In genomic region chr12:104458645-104459555, GRCh38 we compare ENCODE assay signal across 1 cellular context.
A peak's percentile ranks its signal among the peaks of the same experiment; 100 is the strongest.
TF ChIP-seq lines count a peak whose summit lies in the region.

No MANE protein-coding gene starts in this region.

TF ChIP-seq in HEK293, 187 proteins besides CTCF, POLR2A, EP300 and RAD21 (continued from another document and continues in another):
- TF ChIP-seq PRDM10 (tag by site-specific recombination; IDR thresholded peaks at IDR 0.05), result peak; percentile 70
- TF ChIP-seq ZNF514 (tag by site-specific recombination; IDR thresholded peaks at IDR 0.05), result no peak
- no peak for TF ChIP-seq REPIN1 (tag by site-specific recombination; IDR thresholded peaks at IDR 0.05; ENCODE audit: low read depth)
- TF ChIP-seq, protein P1, sequence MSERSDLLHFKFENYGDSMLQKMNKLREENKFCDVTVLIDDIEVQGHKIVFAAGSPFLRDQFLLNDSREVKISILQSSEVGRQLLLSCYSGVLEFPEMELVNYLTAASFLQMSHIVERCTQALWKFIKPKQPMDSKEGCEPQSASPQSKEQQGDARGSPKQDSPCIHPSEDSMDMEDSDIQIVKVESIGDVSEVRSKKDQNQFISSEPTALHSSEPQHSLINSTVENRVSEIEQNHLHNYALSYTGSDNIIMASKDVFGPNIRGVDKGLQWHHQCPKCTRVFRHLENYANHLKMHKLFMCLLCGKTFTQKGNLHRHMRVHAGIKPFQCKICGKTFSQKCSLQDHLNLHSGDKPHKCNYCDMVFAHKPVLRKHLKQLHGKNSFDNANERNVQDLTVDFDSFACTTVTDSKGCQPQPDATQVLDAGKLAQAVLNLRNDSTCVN (tag by site-specific recombination; optimal IDR thresholded peaks at IDR 0.05), result no peak
- TF ChIP-seq ZNF366 (tag by site-specific recombination; conservative IDR thresholded peaks at IDR 0.05), result peak; percentile 63
- no peak for TF ChIP-seq ZBTB8A (tag by site-specific recombination; IDR thresholded peaks at IDR 0.05)
- TF ChIP-seq ZNF274 (IDR thresholded peaks at IDR 0.05; ENCODE audit: low read length), result no peak
- no peak for TF ChIP-seq ZNF274 (tag by site-specific recombination; IDR thresholded peaks at IDR 0.05; ENCODE audit: borderline replicate concordance)
- TF ChIP-seq ZBTB1 (tag by site-specific recombination; IDR thresholded peaks at IDR 0.05), result no peak
- TF ChIP-seq ZNF280C (tag by site-specific recombination; IDR thresholded peaks at IDR 0.05), result no peak
- TF ChIP-seq TRIM28 (IDR thresholded peaks at IDR 0.05; ENCODE audit: borderline replicate concordance, low read length), result no peak
- peak; percentile 57; the same call in 1 of the 2 replicates for TF ChIP-seq ZFP37 (tag by site-specific recombination; IDR thresholded peaks at IDR 0.05)
- no peak for TF ChIP-seq SP7 (tag by site-specific recombination; IDR thresholded peaks at IDR 0.05)
- no peak for TF ChIP-seq ZNF174 (tag by site-specific recombination; IDR thresholded peaks at IDR 0.05)
- TF ChIP-seq, protein P2, sequence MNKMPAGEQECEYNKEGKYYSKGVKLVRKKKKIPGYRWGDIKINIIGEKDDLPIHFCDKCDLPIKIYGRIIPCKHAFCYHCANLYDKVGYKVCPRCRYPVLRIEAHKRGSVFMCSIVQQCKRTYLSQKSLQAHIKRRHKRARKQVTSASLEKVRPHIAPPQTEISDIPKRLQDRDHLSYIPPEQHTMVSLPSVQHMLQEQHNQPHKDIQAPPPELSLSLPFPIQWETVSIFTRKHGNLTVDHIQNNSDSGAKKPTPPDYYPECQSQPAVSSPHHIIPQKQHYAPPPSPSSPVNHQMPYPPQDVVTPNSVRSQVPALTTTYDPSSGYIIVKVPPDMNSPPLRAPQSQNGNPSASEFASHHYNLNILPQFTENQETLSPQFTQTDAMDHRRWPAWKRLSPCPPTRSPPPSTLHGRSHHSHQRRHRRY (tag by site-specific recombination; IDR thresholded peaks at IDR 0.05), result no peak
- TF ChIP-seq INSM2 (tag by site-specific recombination; IDR thresholded peaks at IDR 0.05), result no peak
- no peak for TF ChIP-seq HOXA7 (CRISPR knock-in tag; IDR thresholded peaks at IDR 0.05; ENCODE audit: borderline replicate concordance)
- TF ChIP-seq MEIS1 (CRISPR knock-in tag; IDR thresholded peaks at IDR 0.05; ENCODE audit: borderline replicate concordance), result no peak
- no peak for TF ChIP-seq MYNN (tag by site-specific recombination; IDR thresholded peaks at IDR 0.05; ENCODE audit: borderline replicate concordance)
- peak; percentile 66 for TF ChIP-seq ZNF341 (tag by site-specific recombination; IDR thresholded peaks at IDR 0.05; ENCODE audit: low read depth)
- TF ChIP-seq ZBTB17 (tag by site-specific recombination; IDR thresholded peaks at IDR 0.05), result peak; percentile 66; the same call in 1 of the 2 replicates
- no peak for TF ChIP-seq KLF16 (tag by site-specific recombination; IDR thresholded peaks at IDR 0.05)
- no peak for TF ChIP-seq ZNF280D (tag by site-specific recombination; IDR thresholded peaks at IDR 0.05)
- no peak for TF ChIP-seq ZNF121 (tag by site-specific recombination; IDR thresholded peaks at IDR 0.05)
- no peak for TF ChIP-seq PRDM4 (tag by site-specific recombination; IDR thresholded peaks at IDR 0.05)
- TF ChIP-seq GFI1B (tag by site-specific recombination; IDR thresholded peaks at IDR 0.05), result no peak
- no peak for TF ChIP-seq ZNF654 (tag by site-specific recombination; IDR thresholded peaks at IDR 0.05; ENCODE audit: low read depth)
- TF ChIP-seq, protein P3, sequence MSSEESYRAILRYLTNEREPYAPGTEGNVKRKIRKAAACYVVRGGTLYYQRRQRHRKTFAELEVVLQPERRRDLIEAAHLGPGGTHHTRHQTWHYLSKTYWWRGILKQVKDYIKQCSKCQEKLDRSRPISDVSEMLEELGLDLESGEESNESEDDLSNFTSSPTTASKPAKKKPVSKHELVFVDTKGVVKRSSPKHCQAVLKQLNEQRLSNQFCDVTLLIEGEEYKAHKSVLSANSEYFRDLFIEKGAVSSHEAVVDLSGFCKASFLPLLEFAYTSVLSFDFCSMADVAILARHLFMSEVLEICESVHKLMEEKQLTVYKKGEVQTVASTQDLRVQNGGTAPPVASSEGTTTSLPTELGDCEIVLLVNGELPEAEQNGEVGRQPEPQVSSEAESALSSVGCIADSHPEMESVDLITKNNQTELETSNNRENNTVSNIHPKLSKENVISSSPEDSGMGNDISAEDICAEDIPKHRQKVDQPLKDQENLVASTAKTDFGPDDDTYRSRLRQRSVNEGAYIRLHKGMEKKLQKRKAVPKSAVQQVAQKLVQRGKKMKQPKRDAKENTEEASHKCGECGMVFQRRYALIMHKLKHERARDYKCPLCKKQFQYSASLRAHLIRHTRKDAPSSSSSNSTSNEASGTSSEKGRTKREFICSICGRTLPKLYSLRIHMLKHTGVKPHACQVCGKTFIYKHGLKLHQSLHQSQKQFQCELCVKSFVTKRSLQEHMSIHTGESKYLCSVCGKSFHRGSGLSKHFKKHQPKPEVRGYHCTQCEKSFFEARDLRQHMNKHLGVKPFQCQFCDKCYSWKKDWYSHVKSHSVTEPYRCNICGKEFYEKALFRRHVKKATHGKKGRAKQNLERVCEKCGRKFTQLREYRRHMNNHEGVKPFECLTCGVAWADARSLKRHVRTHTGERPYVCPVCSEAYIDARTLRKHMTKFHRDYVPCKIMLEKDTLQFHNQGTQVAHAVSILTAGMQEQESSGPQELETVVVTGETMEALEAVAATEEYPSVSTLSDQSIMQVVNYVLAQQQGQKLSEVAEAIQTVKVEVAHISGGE (tag by site-specific recombination; conservative IDR thresholded peaks at IDR 0.05; ENCODE audit: low read depth), result no peak
- no peak for TF ChIP-seq ZNF239 (tag by site-specific recombination; IDR thresholded peaks at IDR 0.05)
- TF ChIP-seq ZNF24 (tag by site-specific recombination; IDR thresholded peaks at IDR 0.05), result no peak
- TF ChIP-seq BCL11A (tag by site-specific recombination; IDR thresholded peaks at IDR 0.05; ENCODE audit: low read depth), result no peak
- TF ChIP-seq ZNF138 (tag by site-specific recombination; IDR thresholded peaks at IDR 0.05; ENCODE audit: borderline replicate concordance), result no peak
- TF ChIP-seq, protein P4, sequence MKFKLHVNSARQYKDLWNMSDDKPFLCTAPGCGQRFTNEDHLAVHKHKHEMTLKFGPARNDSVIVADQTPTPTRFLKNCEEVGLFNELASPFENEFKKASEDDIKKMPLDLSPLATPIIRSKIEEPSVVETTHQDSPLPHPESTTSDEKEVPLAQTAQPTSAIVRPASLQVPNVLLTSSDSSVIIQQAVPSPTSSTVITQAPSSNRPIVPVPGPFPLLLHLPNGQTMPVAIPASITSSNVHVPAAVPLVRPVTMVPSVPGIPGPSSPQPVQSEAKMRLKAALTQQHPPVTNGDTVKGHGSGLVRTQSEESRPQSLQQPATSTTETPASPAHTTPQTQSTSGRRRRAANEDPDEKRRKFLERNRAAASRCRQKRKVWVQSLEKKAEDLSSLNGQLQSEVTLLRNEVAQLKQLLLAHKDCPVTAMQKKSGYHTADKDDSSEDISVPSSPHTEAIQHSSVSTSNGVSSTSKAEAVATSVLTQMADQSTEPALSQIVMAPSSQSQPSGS (tag by site-specific recombination; IDR thresholded peaks at IDR 0.05; ENCODE audit: low read depth), result no peak
- no peak for TF ChIP-seq GLI2 (tag by site-specific recombination; IDR thresholded peaks at IDR 0.05; ENCODE audit: borderline replicate concordance, low read depth)
- TF ChIP-seq, protein P5, sequence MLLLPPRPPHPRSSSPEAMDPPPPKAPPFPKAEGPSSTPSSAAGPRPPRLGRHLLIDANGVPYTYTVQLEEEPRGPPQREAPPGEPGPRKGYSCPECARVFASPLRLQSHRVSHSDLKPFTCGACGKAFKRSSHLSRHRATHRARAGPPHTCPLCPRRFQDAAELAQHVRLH (tag by site-specific recombination; IDR thresholded peaks at IDR 0.05), result no peak
- no peak for TF ChIP-seq ZEB2 (tag by site-specific recombination; IDR thresholded peaks at IDR 0.05)
- no peak for TF ChIP-seq ZNF571 (tag by site-specific recombination; IDR thresholded peaks at IDR 0.05)
- TF ChIP-seq ZNF791 (tag by site-specific recombination; IDR thresholded peaks at IDR 0.05), result no peak
- TF ChIP-seq ZNF596 (tag by site-specific recombination; IDR thresholded peaks at IDR 0.05), result no peak
- TF ChIP-seq IKZF3 (tag by site-specific recombination; IDR thresholded peaks at IDR 0.05), result 0 out of 2 replicates have a peak, but pooled peaks have one; percentile 12
- TF ChIP-seq KLF9 (tag by site-specific recombination; IDR thresholded peaks at IDR 0.05; ENCODE audit: low read depth), result no peak
